Comparison of ENCODE assay signal across 17 cellular contexts in genomic region chr3:138376663-138377062, GRCh38. TPM values are rescaled to one million over a fixed set of nuclear protein-coding genes. Genes with fewer than 3 reads are reported as not detected.
DNase-seq lines count a peak whose midpoint lies in the region; ATAC-seq and TF ChIP-seq lines count a peak whose summit lies in the region.
"Had no signal": no experiment of that assay in that cellular context is flagged by ENCODE, and none has a peak within 500 bp of the region (broad histone marks: within the 10 kb centered on the region; RNA-seq: fewer than 3 reads in every experiment).

No MANE protein-coding gene starts in this region.

- H3K36me3 ChIP-seq in left ventricle myocardium inferior (peaks cover 37% of the 10 kb centered on the region), gastrocnemius medialis (peaks cover 0 to 4% of the 10 kb centered on the region in 2 donors), spleen (no peaks in the 10 kb centered on the region), ascending aorta (peaks cover 2 to 13% of the 10 kb centered on the region in 2 donors)
- H3K36me3 ChIP-seq: BLaER1 had no signal

- in situ Hi-C loops in gastrocnemius medialis (cut with MboI; ENCODE audit: low sequenced_read_pairs in 4 of 4), result no loop called here

- intact Hi-C loops in Right ventricle myocardium superior (cut with DNase I) (no loop called here), cardiac septum (cut with DNase I) (no loop called here), left ventricle myocardium inferior (cut with micrococcal nuclease) (no loop called here), gastrocnemius medialis (cut with DNase I; ENCODE audit: low total_unique reads) (no loop called here), spleen (cut with DNase I; ENCODE audit: low total_unique reads) (no loop called here), ascending aorta (cut with DNase I) (no loop called here)

- TF ChIP-seq CTCF in left ventricle myocardium inferior (IDR thresholded peaks at IDR 0.05; ENCODE audit: borderline replicate concordance) (no peak), gastrocnemius medialis (IDR thresholded peaks at IDR 0.05 in 4 of 5, conservative IDR thresholded peaks at IDR 0.05 in 1 of 5) (no peak), spleen (IDR thresholded peaks at IDR 0.05 in 8 of 11, conservative IDR thresholded peaks at IDR 0.05 in 3 of 11) (no peak), ascending aorta (IDR thresholded peaks at IDR 0.05) (no peak)

- H3K9me3 ChIP-seq in left ventricle myocardium inferior (replicated peaks), result no peaks in the 10 kb centered on the region
- H3K9me3 ChIP-seq in gastrocnemius medialis, result no peaks in the 10 kb centered on the region
- H3K9me3 ChIP-seq in spleen, result peaks cover 0 to 7% (median 0%) of the 10 kb centered on the region in 8 donors
- no peaks in the 10 kb centered on the region for H3K9me3 ChIP-seq in ascending aorta
- H3K9me3 ChIP-seq: BLaER1, Caco-2 had no signal

- TF ChIP-seq POLR2A in gastrocnemius medialis (IDR thresholded peaks at IDR 0.05) (no peak), spleen (IDR thresholded peaks at IDR 0.05) (no peak)

- H3K27ac ChIP-seq in left ventricle myocardium inferior (replicated peaks) (peak overlapping the region; percentile 92), gastrocnemius medialis (peak overlapping the region; percentile 72 to 82 (median 78)), spleen (no peak overlapping the region), ascending aorta (no peak overlapping the region)
- H3K27ac ChIP-seq: BLaER1 had no signal

- H3K4me1 ChIP-seq in left ventricle myocardium inferior (peaks cover 97% of the 10 kb centered on the region), gastrocnemius medialis (peaks cover 54 to 70% of the 10 kb centered on the region in 2 donors), spleen (peaks cover 0 to 14% (median 2%) of the 10 kb centered on the region in 6 donors), ascending aorta (peaks cover 3 to 6% of the 10 kb centered on the region in 2 donors)

- 64 to 88% (median 83%) methylated on average over 2 of the region's 2 CpGs for WGBS in spleen, 5 donors

- DNase-seq in Right ventricle myocardium superior (no peak), cardiac septum (ENCODE audit: low spot score) (no peak), left ventricle myocardium inferior (no peak), gastrocnemius medialis (no peak), spleen (no peak), ascending aorta (ENCODE audit: low spot score in 2 of 2) (no peak)
- DNase-seq: 8988T; AML-193; Caco-2; CD8-positive, alpha-beta memory T cell; DND-41; GDM1; H7 had no signal

- H3K4me3 ChIP-seq in left ventricle myocardium inferior, result no peak overlapping the region
- H3K4me3 ChIP-seq in gastrocnemius medialis, result no peak overlapping the region
- no peak overlapping the region for H3K4me3 ChIP-seq in spleen
- H3K4me3 ChIP-seq in ascending aorta, result no peak overlapping the region
- H3K4me3 ChIP-seq: BLaER1, GM23338 had no signal

- peak; percentile 54 for ATAC-seq in Right ventricle myocardium superior (ENCODE audit: poor library complexity)
- ATAC-seq in gastrocnemius medialis, result peak; percentile 97
- no peak for ATAC-seq in HG03039 (IDR thresholded peaks at IDR 0.05; ENCODE audit: unreplicated experiment)
- ATAC-seq: GM23338 had no signal

- H3K27me3 ChIP-seq in left ventricle myocardium inferior (ENCODE audit: low read depth) (no peaks in the 10 kb centered on the region), gastrocnemius medialis (no peaks in the 10 kb centered on the region), spleen (replicated peaks in 1 of 7) (peaks cover 0 to 49% (median 0%) of the 10 kb centered on the region in 7 donors), ascending aorta (no peaks in the 10 kb centered on the region)
- H3K27me3 ChIP-seq: BLaER1 had no signal

RNA-seq across cellular contexts. Expression of gene MRAS, which starts 28.3 kb away (rescaled TPM):
- total RNA-seq in Right ventricle myocardium superior, result 368 TPM
- total RNA-seq in cardiac septum, result 327 TPM
- 349 TPM for total RNA-seq in left ventricle myocardium inferior
- total RNA-seq in gastrocnemius medialis, result 100 to 1,000 TPM in 1 of 4 donors, 10 to 100 TPM in 3; 45.8 to 149 (median 57.7) TPM
- 10 to 100 TPM; 15.4 to 36.7 (median 24.2) TPM for total RNA-seq in spleen
- polyA plus RNA-seq in spleen, result 10 to 100 TPM in 1 of 3 donors, 1 to 10 TPM in 2; 4.1 to 18.6 (median 5.1) TPM
- 24.5 TPM for total RNA-seq in ascending aorta

RNA-seq across cellular contexts. Expression of gene NME9, which starts 47.0 kb away (rescaled TPM):
- total RNA-seq in Right ventricle myocardium superior (not detected), cardiac septum (not detected), left ventricle myocardium inferior (not detected), gastrocnemius medialis (1 to 10 TPM in 2 of 4 donors, under 1 TPM in 1, not detected in 1; 0.38 to 7.3 (median 2.0) TPM), spleen (1 to 10 TPM in 1 of 7 donors, under 1 TPM in 3, not detected in 3; 0.37 to 4.1 (median 0.54) TPM), ascending aorta (not detected)
- under 1 TPM in 2 of 3 donors, not detected in 1; 0.14 to 0.16 TPM for polyA plus RNA-seq in spleen
- total RNA-seq: Caco-2; CD8-positive, alpha-beta memory T cell; HT1080 had no signal

RNA-seq across cellular contexts. Expression of gene ESYT3, which starts 57.8 kb away (rescaled TPM):
- total RNA-seq in Right ventricle myocardium superior (0.65 TPM), cardiac septum (2.4 TPM), left ventricle myocardium inferior (1.0 TPM), gastrocnemius medialis (1 to 10 TPM in 1 of 4 donors, under 1 TPM in 3; 0.20 to 2.3 (median 0.77) TPM), spleen (not detected), ascending aorta (not detected)
- polyA plus RNA-seq in spleen, result under 1 TPM in 1 of 3 donors, not detected in 2; 0.02 TPM
- polyA plus RNA-seq: CD8-positive, alpha-beta memory T cell had no signal

Comparison
In these comparisons a context has a peak if more than half of its experiments do, and no peak if none do; other contexts are left out.
1. H3K27ac ChIP-seq: peak in left ventricle myocardium inferior (single experiment) and gastrocnemius medialis (4 of 4); none in spleen (0 of 8) and ascending aorta (0 of 2).